In the genomic region with DNA sequence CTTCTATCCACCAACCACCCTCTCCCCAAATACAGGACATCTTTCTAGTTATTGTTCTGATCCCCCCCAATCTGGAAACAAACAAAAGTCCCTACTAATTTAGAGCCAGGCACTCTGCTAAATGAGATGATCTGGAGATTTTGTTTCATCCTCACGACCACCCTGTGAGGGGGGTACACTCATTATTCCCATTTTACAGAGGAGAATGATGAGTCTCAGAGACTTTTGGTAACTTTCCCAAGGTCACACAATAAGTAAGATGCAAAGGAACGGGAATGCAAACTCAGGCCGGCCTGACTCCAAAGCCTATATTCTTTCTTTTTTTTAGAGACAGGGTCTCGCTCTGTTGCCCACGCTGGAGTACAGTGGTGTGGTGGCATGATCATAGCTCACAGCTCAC, we compare ENCODE assay signal across 1 cellular context.
TF ChIP-seq lines count a peak whose summit lies in the region.

No MANE protein-coding gene starts in this region.

TF ChIP-seq in IMR-90, 13 proteins besides CTCF, POLR2A, EP300 and RAD21:
- TF ChIP-seq CEBPB (IDR thresholded peaks at IDR 0.05; ENCODE audit: low read depth, low read length) (no peak), RFX5 (IDR thresholded peaks at IDR 0.05; ENCODE audit: low read depth, low read length) (no peak), CHD1 (IDR thresholded peaks at IDR 0.05; ENCODE audit: low read depth, low read length) (no peak), MAFK (IDR thresholded peaks at IDR 0.05; ENCODE audit: low read depth, low read length) (no peak), RCOR1 (IDR thresholded peaks at IDR 0.05; ENCODE audit: insufficient replicate concordance, low read length) (no peak), NFE2L2 (IDR thresholded peaks at IDR 0.05; ENCODE audit: low read depth, low read length) (no peak), FOS (IDR thresholded peaks at IDR 0.05; ENCODE audit: low read depth, low read length) (no peak), BHLHE40 (IDR thresholded peaks at IDR 0.05; ENCODE audit: low read depth, low read length) (no peak), SMC3 (IDR thresholded peaks at IDR 0.05; ENCODE audit: low read depth, low read length) (no peak), MAZ (IDR thresholded peaks at IDR 0.05; ENCODE audit: borderline replicate concordance, low read depth, low read length) (no peak), MXI1 (IDR thresholded peaks at IDR 0.05; ENCODE audit: borderline replicate concordance, low read depth, low read length) (no peak)
- TF ChIP-seq, protein P1, sequence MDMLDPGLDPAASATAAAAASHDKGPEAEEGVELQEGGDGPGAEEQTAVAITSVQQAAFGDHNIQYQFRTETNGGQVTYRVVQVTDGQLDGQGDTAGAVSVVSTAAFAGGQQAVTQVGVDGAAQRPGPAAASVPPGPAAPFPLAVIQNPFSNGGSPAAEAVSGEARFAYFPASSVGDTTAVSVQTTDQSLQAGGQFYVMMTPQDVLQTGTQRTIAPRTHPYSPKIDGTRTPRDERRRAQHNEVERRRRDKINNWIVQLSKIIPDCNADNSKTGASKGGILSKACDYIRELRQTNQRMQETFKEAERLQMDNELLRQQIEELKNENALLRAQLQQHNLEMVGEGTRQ (IDR thresholded peaks at IDR 0.05; ENCODE audit: low read depth, low read length), result no peak
- TF ChIP-seq, protein P2, sequence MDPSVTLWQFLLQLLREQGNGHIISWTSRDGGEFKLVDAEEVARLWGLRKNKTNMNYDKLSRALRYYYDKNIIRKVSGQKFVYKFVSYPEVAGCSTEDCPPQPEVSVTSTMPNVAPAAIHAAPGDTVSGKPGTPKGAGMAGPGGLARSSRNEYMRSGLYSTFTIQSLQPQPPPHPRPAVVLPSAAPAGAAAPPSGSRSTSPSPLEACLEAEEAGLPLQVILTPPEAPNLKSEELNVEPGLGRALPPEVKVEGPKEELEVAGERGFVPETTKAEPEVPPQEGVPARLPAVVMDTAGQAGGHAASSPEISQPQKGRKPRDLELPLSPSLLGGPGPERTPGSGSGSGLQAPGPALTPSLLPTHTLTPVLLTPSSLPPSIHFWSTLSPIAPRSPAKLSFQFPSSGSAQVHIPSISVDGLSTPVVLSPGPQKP (IDR thresholded peaks at IDR 0.05; ENCODE audit: borderline replicate concordance, low read depth, low read length), result no peak
TF ChIP-seq in IMR-90: peak in this region for 0.
